ENCODE assay signal across 18 cellular contexts in genomic region chr12:109920266-109920780, GRCh38.
"Had no signal": no experiment of that assay in that cellular context is flagged by ENCODE, and none has a peak within 500 bp of the region (broad histone marks: within the 10 kb centered on the region; RNA-seq: fewer than 3 reads in every experiment).

No MANE protein-coding gene starts in this region.

- H3K4me3 Mint-ChIP-seq: activated B cell treated with CpG ODN at 0.5 μM for 24 hours; activated CD8-positive, alpha-beta T cell treated with anti-CD3 and anti-CD28 coated beads, Interleukin-2, amount 10 ng/mL, durations not matched to agents 7 days and 5 days; activated T-cell treated with anti-CD3 and anti-CD28 coated beads, Interleukin-2, amount 50 U/mL, for 72 hours; endodermal cell; memory B cell; naive thymus-derived CD4-positive, alpha-beta T cell; stimulated activated naive CD8-positive, alpha-beta T cell treated with anti-CD3 and anti-CD28 coated beads, Interleukin-15, Interleukin-2, amounts not matched to agents 100 ng/mL and 50 ng/mL, for 24 hours; type B pancreatic cell had no signal

- H3K27me3 ChIP-seq: left lung, suprapubic skin had no signal

- H3K4me3 ChIP-seq: left lung, mucosa of descending colon, skin epidermis, suprapubic skin had no signal

- H3K27ac Mint-ChIP-seq: activated CD8-positive, alpha-beta T cell treated with anti-CD3 and anti-CD28 coated beads, Interleukin-2, amount 10 ng/mL, durations not matched to agents 7 days and 5 days; endodermal cell; stimulated activated naive CD8-positive, alpha-beta T cell treated with anti-CD3 and anti-CD28 coated beads, Interleukin-15, Interleukin-2, amounts not matched to agents 100 ng/mL and 50 ng/mL, for 24 hours; type B pancreatic cell had no signal

- H3K27ac ChIP-seq: left lung, suprapubic skin had no signal

- H3K9me3 ChIP-seq: left lung, mucosa of descending colon, suprapubic skin had no signal

- H3K9me3 Mint-ChIP-seq: activated B cell treated with CpG ODN at 0.5 μM for 24 hours; activated T-cell treated with anti-CD3 and anti-CD28 coated beads, Interleukin-2, amount 50 U/mL, for 72 hours; endodermal cell; memory B cell; naive thymus-derived CD4-positive, alpha-beta T cell; stimulated activated naive CD8-positive, alpha-beta T cell treated with anti-CD3 and anti-CD28 coated beads, Interleukin-15, Interleukin-2, amounts not matched to agents 100 ng/mL and 50 ng/mL, for 24 hours; type B pancreatic cell had no signal

- DNase-seq: activated B cell treated with CpG ODN at 0.5 μM for 24 hours; activated CD4-positive, alpha-beta T cell treated with anti-CD3 and anti-CD28 coated beads for 48 hours; activated CD8-positive, alpha-beta memory T cell treated with anti-CD3 and anti-CD28 coated beads, Interleukin-2, amount 50 U/mL, for 48 hours; activated CD8-positive, alpha-beta T cell treated with anti-CD3 and anti-CD28 coated beads, Interleukin-2, amount 10 ng/mL, durations not matched to agents 7 days and 5 days; activated T-cell treated with anti-CD3 and anti-CD28 coated beads, Interleukin-2, amount 50 U/mL, for 72 hours; endodermal cell; kidney; mucosa of descending colon; naive thymus-derived CD4-positive, alpha-beta T cell; nucleus accumbens; stimulated activated CD4-positive, alpha-beta T cell treated with anti-CD3 and anti-CD28 coated beads, Interleukin-15, amount 100 ng/mL, for 24 hours; stimulated activated CD4-positive, alpha-beta T cell treated with anti-CD3 and anti-CD28 coated beads, Interleukin-4, amount 100 ng/mL, for 1 hour had no signal

- ATAC-seq: activated CD8-positive, alpha-beta T cell treated with anti-CD3 and anti-CD28 coated beads, Interleukin-2, amount 10 ng/mL, durations not matched to agents 7 days and 5 days; activated T-cell treated with anti-CD3 and anti-CD28 coated beads, Interleukin-2, amount 50 U/mL, for 72 hours; left lung; mucosa of descending colon; naive thymus-derived CD4-positive, alpha-beta T cell had no signal

- H3K4me1 ChIP-seq: left lung had no signal

- H3K27me3 Mint-ChIP-seq: activated B cell treated with CpG ODN at 0.5 μM for 24 hours; memory B cell; naive thymus-derived CD4-positive, alpha-beta T cell; stimulated activated naive CD8-positive, alpha-beta T cell treated with anti-CD3 and anti-CD28 coated beads, Interleukin-15, Interleukin-2, amounts not matched to agents 100 ng/mL and 50 ng/mL, for 24 hours; type B pancreatic cell had no signal
